ENCODE assay signal across 21 cellular contexts in genomic region chr5:181142054-181142453, GRCh38. TPM values are rescaled to one million over a fixed set of nuclear protein-coding genes. Genes with fewer than 3 reads are reported as not detected.
DNase-seq lines count a peak whose midpoint lies in the region; TF ChIP-seq lines count a peak whose summit lies in the region.
"Had no signal": no experiment of that assay in that cellular context is flagged by ENCODE, and none has a peak within 500 bp of the region (broad histone marks: within the 10 kb centered on the region; RNA-seq: fewer than 3 reads in every experiment).

No MANE protein-coding gene starts in this region.

- no peaks in the 10 kb centered on the region for H3K36me3 Mint-ChIP-seq in glutamatergic neuron (ENCODE audit: unreplicated experiment)
- H3K36me3 Mint-ChIP-seq: CD4-positive, CD25-positive, alpha-beta regulatory T cell had no signal

- peak overlapping the region; percentile 21 for H3K27ac Mint-ChIP-seq in glutamatergic neuron (ENCODE audit: unreplicated experiment)
- H3K27ac Mint-ChIP-seq: CD4-positive, CD25-positive, alpha-beta regulatory T cell; CD8-positive, alpha-beta memory T cell; HFFc6 had no signal

- peaks cover 3% of the 10 kb centered on the region for H3K9me3 Mint-ChIP-seq in glutamatergic neuron (ENCODE audit: unreplicated experiment)

- no peak overlapping the region for H3K27ac ChIP-seq in BLaER1
- peak overlapping the region; percentile 17; the same call in 1 of the 2 replicates for H3K27ac ChIP-seq in OCI-LY3 (ENCODE audit: low read length)
- H3K27ac ChIP-seq: GM23248 had no signal

- H3K4me1 ChIP-seq in BLaER1 (peaks cover 15% of the 10 kb centered on the region), OCI-LY3 (ENCODE audit: low read length) (peaks cover 18% of the 10 kb centered on the region)

- TF ChIP-seq CTCF in GM12865 (IDR thresholded peaks at IDR 0.05; ENCODE audit: insufficient read depth, low read depth, low read length, missing control alignments) (no peak), OCI-LY3 (IDR thresholded peaks at IDR 0.05; ENCODE audit: low read depth, low read length) (peak; percentile 7; the same call in 1 of the 2 replicates), glutamatergic neuron (IDR thresholded peaks at IDR 0.05; ENCODE audit: partially characterized antibody, unreplicated experiment) (no peak), GM20000 (IDR thresholded peaks at IDR 0.05; ENCODE audit: extremely low read depth, missing control alignments) (no peak)

- H3K9me3 ChIP-seq in BLaER1 (peaks cover 56% of the 10 kb centered on the region), OCI-LY3 (ENCODE audit: insufficient read depth, low read length) (peaks cover 14% of the 10 kb centered on the region)

- no peak overlapping the region for H3K9ac ChIP-seq in BLaER1
- peak overlapping the region; percentile 35; the same call in 1 of the 2 replicates for H3K9ac ChIP-seq in OCI-LY3 (ENCODE audit: low read length)
- H3K9ac ChIP-seq: GM23248 had no signal

- no peak overlapping the region for H3K4me3 Mint-ChIP-seq in glutamatergic neuron (ENCODE audit: unreplicated experiment)
- H3K4me3 Mint-ChIP-seq: CD4-positive, CD25-positive, alpha-beta regulatory T cell; CD8-positive, alpha-beta memory T cell; HFFc6 had no signal

- H2AFZ ChIP-seq in OCI-LY3 (ENCODE audit: low read depth, low read length) = peak overlapping the region; percentile 95
- H2AFZ ChIP-seq: GM23248 had no signal

- H3K4me3 ChIP-seq in BLaER1 (no peak overlapping the region), GM12865 (ENCODE audit: low read depth, low read length) (no peak overlapping the region), OCI-LY3 (ENCODE audit: low read length) (peak overlapping the region; percentile 51)
- H3K4me3 ChIP-seq: GM23248 had no signal

- peak; percentile 63 for DNase-seq in GM12865 (ENCODE audit: low read depth)
- no peak for DNase-seq in glutamatergic neuron
- no peak for DNase-seq in MV-4-11 (lab: John Stamatoyannopoulos, UW)
- no peak for DNase-seq in cortex of kidney (lab: John Stamatoyannopoulos, UW)
- no peak for DNase-seq in GM20000 (ENCODE audit: low spot score)
- DNase-seq: 8988T; C1 segment of cervical spinal cord; CD4-positive, CD25-positive, alpha-beta regulatory T cell; CD8-positive, alpha-beta memory T cell; COR-L47; DMS 273 treated with DMSO at 0.1 percent for 48 hours; DMS53; DND-41; EL; GM23248; H7; HFFc6 had no signal

- H3K27me3 ChIP-seq in BLaER1 (no peaks in the 10 kb centered on the region), OCI-LY3 (ENCODE audit: low read depth, low read length) (no peaks in the 10 kb centered on the region)

- H3K36me3 ChIP-seq in BLaER1 (no peaks in the 10 kb centered on the region), OCI-LY3 (replicated peaks; ENCODE audit: low read depth, low read length) (no peaks in the 10 kb centered on the region)

- no peaks in the 10 kb centered on the region for H3K79me2 ChIP-seq in OCI-LY3 (ENCODE audit: low read length)

- H4K20me1 ChIP-seq in BLaER1 (no peaks in the 10 kb centered on the region), OCI-LY3 (ENCODE audit: insufficient read depth, low read length) (no peaks in the 10 kb centered on the region)

- H3K27me3 Mint-ChIP-seq in glutamatergic neuron (ENCODE audit: unreplicated experiment) = no peaks in the 10 kb centered on the region

- H3K4me1 Mint-ChIP-seq in glutamatergic neuron (ENCODE audit: low read depth, unreplicated experiment) = no peaks in the 10 kb centered on the region
- H3K4me1 Mint-ChIP-seq: CD4-positive, CD25-positive, alpha-beta regulatory T cell; CD8-positive, alpha-beta memory T cell had no signal

- H3K4me2 ChIP-seq in BLaER1 (peak overlapping the region; percentile 63), OCI-LY3 (ENCODE audit: low read length) (peak overlapping the region; percentile 77)

RNA-seq across cellular contexts. Expression of gene OR2V2, which starts 5.3 kb away (rescaled TPM):
- not detected for total RNA-seq in glutamatergic neuron (ENCODE audit: unreplicated experiment)
- total RNA-seq: A673; CD4-positive, CD25-positive, alpha-beta regulatory T cell; CD8-positive, alpha-beta memory T cell; G401; GM23248; H7; HFFc6 had no signal

RNA-seq across cellular contexts. Expression of gene OR2V1, which starts 11.1 kb away (rescaled TPM):
- not detected for total RNA-seq in glutamatergic neuron (ENCODE audit: unreplicated experiment)
- total RNA-seq: A673; CD4-positive, CD25-positive, alpha-beta regulatory T cell; CD8-positive, alpha-beta memory T cell; G401; GM23248; H7; HFFc6 had no signal
